In genomic region chr2:165594935-165595255, GRCh38 we compare ENCODE assay signal across 13 cellular contexts.
DNase-seq lines count a peak whose midpoint lies in the region; ATAC-seq and TF ChIP-seq lines count a peak whose summit lies in the region.
"Had no signal": no experiment of that assay in that cellular context is flagged by ENCODE, and none has a peak within 500 bp of the region (broad histone marks: within the 10 kb centered on the region; RNA-seq: fewer than 3 reads in every experiment).

No MANE protein-coding gene starts in this region.

- H3K9me3 Mint-ChIP-seq in activated B cell treated with CpG ODN at 0.5 μM for 24 hours = peaks cover 5% of the 10 kb centered on the region

- H3K9me3 ChIP-seq in tibial nerve = no peaks in the 10 kb centered on the region
- H3K9me3 ChIP-seq: gastroesophageal sphincter had no signal

- TF ChIP-seq POLR2A in tibial nerve (IDR thresholded peaks at IDR 0.05) = no peak

- CTCF ChIA-PET in activated B cell treated with CpG ODN at 0.5 μM for 24 hours (lab: Charles Lee) = no interaction called here

- H3K27me3 ChIP-seq in tibial nerve = no peaks in the 10 kb centered on the region
- H3K27me3 ChIP-seq: gastroesophageal sphincter had no signal

- H3K36me3 Mint-ChIP-seq in activated B cell treated with CpG ODN at 0.5 μM for 24 hours (ENCODE audit: low read depth) = peaks cover 2% of the 10 kb centered on the region

- H3K4me1 Mint-ChIP-seq in activated B cell treated with CpG ODN at 0.5 μM for 24 hours = peaks cover 18% of the 10 kb centered on the region

- peak overlapping the region; percentile 42 for H3K27ac Mint-ChIP-seq in activated B cell treated with CpG ODN at 0.5 μM for 24 hours

- POLR2A ChIA-PET in activated B cell treated with CpG ODN at 0.5 μM for 24 hours (lab: Charles Lee) = no interaction called here

- peaks cover 0 to 5% (median 0%) of the 10 kb centered on the region in 3 donors for H3K36me3 ChIP-seq in tibial nerve
- H3K36me3 ChIP-seq: spleen had no signal

- DNase-seq in GM13977 (ENCODE audit: low spot score) (peak; percentile 21), activated B cell treated with CpG ODN at 0.5 μM for 24 hours (no peak), NCI-H446 (lab: John Stamatoyannopoulos, UW) (no peak), NCI-H1105 treated with DMSO at 0.1 percent for 48 hours (lab: John Stamatoyannopoulos, UW) (no peak), tibial nerve (ENCODE audit: low spot score in 2 of 2) (no peak), SW480 (ENCODE audit: low spot score) (no peak)
- DNase-seq: central memory CD4-positive, alpha-beta T cell; H7; spleen; SW 1271 had no signal

- H3K4me1 ChIP-seq in tibial nerve = no peaks in the 10 kb centered on the region
- H3K4me1 ChIP-seq: gastroesophageal sphincter had no signal

- H3K4me3 Mint-ChIP-seq in activated B cell treated with CpG ODN at 0.5 μM for 24 hours = peak overlapping the region; percentile 59

- H3K4me3 ChIP-seq in tibial nerve = no peak overlapping the region
- H3K4me3 ChIP-seq: gastroesophageal sphincter, spleen had no signal

- WGBS in tibial nerve, 2 donors = 66 to 67% methylated on average over 6 of the region's 6 CpGs

- ATAC-seq in GM21423 (IDR thresholded peaks at IDR 0.05; ENCODE audit: unreplicated experiment) (peak; percentile 98), HG03108 (IDR thresholded peaks at IDR 0.05; ENCODE audit: unreplicated experiment) (peak; percentile 96), activated B cell treated with CpG ODN at 0.5 μM for 24 hours (ENCODE audit: low read depth) (peak; percentile 88)
- ATAC-seq: gastroesophageal sphincter had no signal

- intact Hi-C loops in activated B cell treated with CpG ODN at 0.5 μM for 24 hours (cut with micrococcal nuclease) = loop anchor here (5.0 kb wide), 1 partner anchor 197 kb away; the partner anchor contains the start of gene GALNT3

- in situ Hi-C loops in GM13977 (cut with MboI; ENCODE audit: low pct_unique_long_range_greater_than_20kb, low sequenced_read_pairs, unreplicated experiment) = no loop called here

- no peaks in the 10 kb centered on the region for H3K27me3 Mint-ChIP-seq in activated B cell treated with CpG ODN at 0.5 μM for 24 hours

- TF ChIP-seq CTCF in GM13977 (IDR thresholded peaks at IDR 0.05; ENCODE audit: extremely low read depth, insufficient read depth, missing control alignments) (no peak), activated B cell treated with CpG ODN at 0.5 μM for 24 hours (IDR thresholded peaks at IDR 0.05) (no peak), tibial nerve (IDR thresholded peaks at IDR 0.05) (no peak)

- no peak for TF ChIP-seq EP300 in tibial nerve (IDR thresholded peaks at IDR 0.05)

- H3K27ac ChIP-seq in tibial nerve = no peak overlapping the region
- H3K27ac ChIP-seq: gastroesophageal sphincter, spleen had no signal
